22 cellular contexts compared by ENCODE assay signal in the genomic region with DNA sequence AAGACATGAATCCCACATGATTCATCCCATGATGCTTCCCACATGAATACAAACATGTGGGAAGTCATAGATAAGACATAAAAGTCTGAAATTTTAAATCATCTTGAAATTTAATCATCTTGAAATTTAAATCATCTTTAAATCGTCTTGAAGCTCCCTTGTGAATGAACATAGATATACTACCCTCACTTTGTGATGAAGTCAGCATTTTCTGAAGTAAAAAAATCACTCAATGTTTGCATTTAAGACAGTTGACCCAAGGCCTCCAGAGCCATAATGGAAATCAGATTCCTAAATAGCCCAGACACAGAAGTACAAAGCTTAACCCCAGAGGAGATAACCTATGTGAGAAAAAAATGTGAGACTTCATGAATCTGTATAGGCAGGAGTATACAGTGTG.
"Had no signal": no experiment of that assay in that cellular context is flagged by ENCODE, and none has a peak within 500 bp of the region (broad histone marks: within the 10 kb centered on the region; RNA-seq: fewer than 3 reads in every experiment).

No MANE protein-coding gene starts in this region.

- ATAC-seq: foreskin keratinocyte, gastroesophageal sphincter, heart left ventricle, left cardiac atrium, left lung, left ventricle myocardium superior, lower lobe of right lung, mucosa of descending colon had no signal

- H3K36me3 ChIP-seq: esophagus muscularis mucosa, gastroesophageal sphincter, heart left ventricle, left lung, lower lobe of right lung had no signal

- H3K27me3 ChIP-seq: dorsolateral prefrontal cortex, esophagus muscularis mucosa, foreskin keratinocyte, gastroesophageal sphincter, heart left ventricle, left lung had no signal

- H3K4me3 ChIP-seq: coronary artery, dorsolateral prefrontal cortex, esophagus muscularis mucosa, gastroesophageal sphincter, heart left ventricle, left lung, lower lobe of right lung, mucosa of descending colon had no signal

- H3K4me1 ChIP-seq: esophagus muscularis mucosa, foreskin keratinocyte, gastroesophageal sphincter, heart left ventricle, left lung, lower lobe of right lung had no signal

- FAIRE-seq: colon, endothelial cell of umbilical vein, frontal cortex, islet of Langerhans, keratinocyte had no signal

- H3K9me3 ChIP-seq: esophagus muscularis mucosa, gastroesophageal sphincter, heart left ventricle, left lung, lower lobe of right lung, mucosa of descending colon had no signal

- DNase-seq: dermis blood vessel endothelial cell; dorsolateral prefrontal cortex; effector CD4-positive, alpha-beta T cell; effector memory CD4-positive, alpha-beta T cell; foreskin keratinocyte; heart left ventricle; hippocampal formation; left cardiac atrium; left lung; left ventricle myocardium superior; lower lobe of right lung; mesenchymal stem cell; mucosa of descending colon; naive B cell had no signal

- H3K27ac ChIP-seq: coronary artery, dorsolateral prefrontal cortex, esophagus muscularis mucosa, foreskin keratinocyte, gastroesophageal sphincter, heart left ventricle, left lung, lower lobe of right lung had no signal
